Comparison of ENCODE assay signal across 9 cellular contexts in genomic region chr5:139657363-139658321, GRCh38. TPM values are rescaled to one million over a fixed set of nuclear protein-coding genes. Genes with fewer than 3 reads are reported as not detected.
DNase-seq lines count a peak whose midpoint lies in the region; ATAC-seq, FAIRE-seq and TF ChIP-seq lines count a peak whose summit lies in the region.
"Had no signal": no experiment of that assay in that cellular context is flagged by ENCODE, and none has a peak within 500 bp of the region (broad histone marks: within the 10 kb centered on the region; RNA-seq: fewer than 3 reads in every experiment).

No MANE protein-coding gene starts in this region.

- POLR2A ChIA-PET in Panc1 (lab: Charles Lee), result interaction anchor here (1.0 kb wide), 1 partner anchor 9 kb away, joined by 5 read pairs; the partner anchor contains the start of gene CXXC5
- POLR2A ChIA-PET in endothelial cell of umbilical vein (lab: Charles Lee), result no interaction called here

- H3K36me3 Mint-ChIP-seq in Calu3 (ENCODE audit: insufficient read depth, unreplicated experiment), result peaks cover 45% of the 10 kb centered on the region

- peak overlapping the region; percentile 82 for H3K27ac ChIP-seq in Panc1 (ENCODE audit: low read length)
- H3K27ac ChIP-seq in endothelial cell of umbilical vein (ENCODE audit: insufficient read depth, low read depth, low read length), result no peak overlapping the region
- peak overlapping the region; percentile 92 for H3K27ac ChIP-seq in trophoblast cell (ENCODE audit: low read depth, low read length)

- H2AFZ ChIP-seq in endothelial cell of umbilical vein (ENCODE audit: low read depth, low read length) (no peak overlapping the region), trophoblast cell (ENCODE audit: insufficient read depth, low read length, poor library complexity) (no peak overlapping the region)

- H3K4me3 Mint-ChIP-seq in Calu3 (ENCODE audit: low read depth, unreplicated experiment), result peak overlapping the region; percentile 60

- H3K9ac ChIP-seq in endothelial cell of umbilical vein (replicated peaks; ENCODE audit: extremely low read depth, insufficient read depth, low read length) (no peak overlapping the region), trophoblast cell (ENCODE audit: low read length) (peak overlapping the region; percentile 16)

- intact Hi-C loops in Calu3 (cut with micrococcal nuclease; ENCODE audit: unreplicated experiment) (no loop called here), Panc1 (cut with micrococcal nuclease; ENCODE audit: unreplicated experiment) (no loop called here), endothelial cell of umbilical vein (cut with micrococcal nuclease) (no loop called here)

- no peaks in the 10 kb centered on the region for H3K9me3 ChIP-seq in Panc1 (ENCODE audit: control insufficient read depth, insufficient read depth, low read depth, low read length)
- no peaks in the 10 kb centered on the region for H3K9me3 ChIP-seq in endothelial cell of umbilical vein (replicated peaks; ENCODE audit: control insufficient read depth, insufficient read depth, low read length)
- peaks cover 6% of the 10 kb centered on the region for H3K9me3 ChIP-seq in trophoblast cell (ENCODE audit: insufficient read depth, low read depth, low read length)

- H3K27me3 ChIP-seq in Panc1 (ENCODE audit: control insufficient read depth, insufficient read depth, low read length) (no peaks in the 10 kb centered on the region), endothelial cell of umbilical vein (ENCODE audit: control insufficient read depth in 2 of 2, insufficient read depth in 2 of 2, low read length in 2 of 2) (no peaks in the 10 kb centered on the region), trophoblast cell (ENCODE audit: insufficient read depth, low read length) (no peaks in the 10 kb centered on the region)

- no peaks in the 10 kb centered on the region for H3K9me3 Mint-ChIP-seq in Calu3 (ENCODE audit: low read depth, unreplicated experiment)

- H3K4me1 ChIP-seq in Panc1 (ENCODE audit: control insufficient read depth, insufficient read depth, low read length) (peaks cover 89% of the 10 kb centered on the region), endothelial cell of umbilical vein (ENCODE audit: control insufficient read depth, extremely low read depth, insufficient read depth, low read length) (peaks cover 36% of the 10 kb centered on the region), trophoblast cell (ENCODE audit: control insufficient read depth in 1 of 2, insufficient read depth in 2 of 2, low read length in 2 of 2) (peaks cover 92 to 93% of the 10 kb centered on the region in 2 experiments)

- CTCF ChIA-PET in Calu3 (lab: Charles Lee) (interaction anchor here (0.5 to 2.8 kb wide), 5 partner anchors 10 to 65 kb away, joined by 3 to 18 read pairs (median 5); partner anchors contain the start of gene CXXC5), Panc1 (lab: Charles Lee) (interaction anchor here (0.5 kb wide), 1 partner anchor 385 kb away, joined by 9 read pairs; the partner anchor contains the start of gene NRG2), endothelial cell of umbilical vein (lab: Charles Lee) (interaction anchor here (0.8 to 5.4 kb wide), 7 partner anchors 9 to 118 kb away, joined by 3 to 33 read pairs (median 4); partner anchors contain the start of gene CXXC5)

- TF ChIP-seq POLR2A in endothelial cell of umbilical vein (IDR thresholded peaks at IDR 0.05; ENCODE audit: low read depth, low read length), result no peak
- TF ChIP-seq POLR2A in GM12892 (IDR thresholded peaks at IDR 0.05; ENCODE audit: low read depth, low read length), result no peak

- peak overlapping the region; percentile 53 for H3K4ac ChIP-seq in trophoblast cell (ENCODE audit: low read depth, low read length)

- H2BK5ac ChIP-seq in trophoblast cell (ENCODE audit: low read depth, low read length, poor library complexity), result peak overlapping the region; percentile 18

- TF ChIP-seq CTCF in Calu3 (IDR thresholded peaks at IDR 0.05; ENCODE audit: unreplicated experiment) (no peak), Panc1 (IDR thresholded peaks at IDR 0.05) (no peak), endothelial cell of umbilical vein (IDR thresholded peaks at IDR 0.05; ENCODE audit: extremely low read depth in 1 of 2, insufficient read depth in 1 of 2, low read depth in 1 of 2, low read length in 2 of 2) (no peak)

- H4K12ac ChIP-seq in trophoblast cell (ENCODE audit: low read depth, low read length), result no peak overlapping the region

- peak overlapping the region; percentile 90 for H3K27ac Mint-ChIP-seq in Calu3 (ENCODE audit: unreplicated experiment)

- peak overlapping the region; percentile 21 for H2BK12ac ChIP-seq in trophoblast cell (ENCODE audit: low read length)

- dilution Hi-C loops in endothelial cell of umbilical vein (cut with MboI; ENCODE audit: extremely low pct_ligation_motif_present, low sequenced_read_pairs), result no loop called here

- peak overlapping the region; percentile 57 for H3K18ac ChIP-seq in trophoblast cell (ENCODE audit: low read length)

- no peak overlapping the region for H3K23ac ChIP-seq in trophoblast cell (ENCODE audit: low read length)

- H3K4me3 ChIP-seq in Panc1 (ENCODE audit: low read depth in 2 of 2, low read length in 2 of 2) (peak overlapping the region in 1 of 2 experiments; percentile 38; a peak in 1 of 4 replicates), endothelial cell of umbilical vein (replicated peaks in 1 of 3; ENCODE audit: insufficient read depth in 1 of 3, low read depth in 1 of 3, low read length in 3 of 3) (no peak overlapping the region), trophoblast cell (ENCODE audit: low read depth, low read length) (no peak overlapping the region)

- no peaks in the 10 kb centered on the region for H3K27me3 Mint-ChIP-seq in Calu3 (ENCODE audit: unreplicated experiment)

- DNase-seq in Calu3 (no peak), Panc1 (ENCODE audit: low read depth, low spot score) (no peak), endothelial cell of umbilical vein (ENCODE audit: low read depth, low spot score) (no peak), trophoblast cell (peak in 1 of 2 donors; percentile 48), GM12892 (ENCODE audit: insufficient read length) (no peak), COLO668 (lab: John Stamatoyannopoulos, UW; ENCODE audit: unreplicated experiment) (no peak), NCI-H82 (lab: John Stamatoyannopoulos, UW) (no peak)

- no peaks in the 10 kb centered on the region for H4K20me1 ChIP-seq in endothelial cell of umbilical vein (replicated peaks; ENCODE audit: control insufficient read depth, extremely low read depth, insufficient read depth, low read length)

- peak; percentile 18 for FAIRE-seq in endothelial cell of umbilical vein (lab: Jason Lieb, UNC)
- FAIRE-seq in GM12892 (lab: Jason Lieb, UNC), result no peak
- FAIRE-seq: bronchial epithelial cell had no signal

- BruUV-seq in Calu3 (replicated peaks; lab: Mats Ljungman, UMichigan) (no TSS peak), Panc1 (replicated peaks; lab: Mats Ljungman, UMichigan) (no TSS peak), endothelial cell of umbilical vein (replicated peaks; lab: Mats Ljungman, UMichigan) (no TSS peak)

- H3K9me1 ChIP-seq in endothelial cell of umbilical vein (replicated peaks; ENCODE audit: control insufficient read depth, extremely low read depth, insufficient read depth, low read length), result no peaks in the 10 kb centered on the region

- H3K79me1 ChIP-seq in trophoblast cell (ENCODE audit: low read length), result peaks cover 62% of the 10 kb centered on the region

- peak overlapping the region; percentile 15 for H3K14ac ChIP-seq in trophoblast cell (ENCODE audit: low read length)

- H3K4me2 ChIP-seq in endothelial cell of umbilical vein (ENCODE audit: insufficient read depth, low read length) (no peak overlapping the region), trophoblast cell (ENCODE audit: low read length) (no peak overlapping the region)

- H3K36me3 ChIP-seq in Panc1 (ENCODE audit: control insufficient read depth, insufficient read depth, low read length) (no peaks in the 10 kb centered on the region), endothelial cell of umbilical vein (ENCODE audit: control insufficient read depth in 2 of 2, extremely low read depth in 1 of 2, insufficient read depth in 2 of 2, low read length in 2 of 2) (no peaks in the 10 kb centered on the region), trophoblast cell (ENCODE audit: control insufficient read depth in 1 of 2, insufficient read depth in 2 of 2, low read length in 2 of 2) (peaks cover 11 to 28% of the 10 kb centered on the region in 2 experiments)

- in situ Hi-C loops in Panc1 (cut with HindIII; ENCODE audit: low pct_unique_long_range_greater_than_20kb, low sequenced_read_pairs), result no loop called here

- peaks cover 94% of the 10 kb centered on the region for H3K4me1 Mint-ChIP-seq in Calu3 (ENCODE audit: low read depth, unreplicated experiment)

- ATAC-seq in Panc1, result no peak
- ATAC-seq in GM18873 (IDR thresholded peaks at IDR 0.05; ENCODE audit: low FRiP score, unreplicated experiment), result no peak

- H2BK120ac ChIP-seq in trophoblast cell (ENCODE audit: insufficient read depth, low read length, poor library complexity), result peak overlapping the region; percentile 26

- no peak overlapping the region for H4K8ac ChIP-seq in trophoblast cell (ENCODE audit: low read depth, low read length)

- no CpG with 5 or more reads among the region's 12 CpGs for WGBS in trophoblast cell (ENCODE audit: extremely low coverage, insufficient coverage, insufficient read length)

- peak overlapping the region; percentile 26 for H2AK5ac ChIP-seq in trophoblast cell (ENCODE audit: low read length)

- H3K79me2 ChIP-seq in endothelial cell of umbilical vein (ENCODE audit: control insufficient read depth, insufficient read depth, low read length) (no peaks in the 10 kb centered on the region), trophoblast cell (ENCODE audit: control insufficient read depth, insufficient read depth, low read length, poor library complexity) (peaks cover 70% of the 10 kb centered on the region)

- H4K91ac ChIP-seq in trophoblast cell (ENCODE audit: low read depth, low read length), result peak overlapping the region; percentile 20

TF ChIP-seq in endothelial cell of umbilical vein, 7 proteins besides CTCF, POLR2A, EP300 and RAD21 (continues in another document):
- TF ChIP-seq GATA2 (IDR thresholded peaks at IDR 0.05; ENCODE audit: insufficient read depth, insufficient read length, low read depth, low read length) (no peak), POLR2AphosphoS5 (IDR thresholded peaks at IDR 0.05; ENCODE audit: insufficient read depth, low read depth, low read length) (no peak)

RNA-seq across cellular contexts. Expression of gene CXXC5, which starts 9.5 kb away (rescaled TPM):
- total RNA-seq in Calu3 (2022) (64.1 and 69.1 TPM in 2 replicates), Panc1 (2021; ENCODE audit: unreplicated experiment) (85.0 TPM), endothelial cell of umbilical vein (2.7 and 5.9 TPM in 2 replicates)
- 151 TPM for polyA plus RNA-seq in Panc1 (2012; ENCODE audit: insufficient read length)
- polyA plus RNA-seq in endothelial cell of umbilical vein, result 5.5 and 8.2 TPM in 2 replicates
- 3.5 and 5.5 TPM in 2 replicates for polyA plus RNA-seq in endothelial cell of umbilical vein (2011; cell fraction: cytosol; rRNA removed)
- 2.2 and 3.2 TPM in 2 replicates for polyA plus RNA-seq in endothelial cell of umbilical vein (2011; cell fraction: nucleus; rRNA removed)
- 0.82 and 0.90 TPM in 2 replicates for polyA plus RNA-seq in endothelial cell of umbilical vein (2012)
- 4.7 and 6.7 TPM in 2 replicates for polyA minus RNA-seq in endothelial cell of umbilical vein
- 24.9 TPM for polyA minus RNA-seq in endothelial cell of umbilical vein (2011; cell fraction: cytosol; rRNA and poly(A)+ RNA removed)
- 1.1 and 1.8 TPM in 2 replicates for polyA minus RNA-seq in endothelial cell of umbilical vein (2011; cell fraction: nucleus; rRNA and poly(A)+ RNA removed)
- 101 and 105 TPM in 2 replicates for polyA plus RNA-seq in trophoblast cell (2013)
- 22.4 TPM for polyA plus RNA-seq in GM12892 (2012; ENCODE audit: missing spikeins)
